ENCODE assay signal across 9 cellular contexts in genomic region chr12:108638141-108638823, GRCh38. TPM values are rescaled to one million over a fixed set of nuclear protein-coding genes. Genes with fewer than 3 reads are reported as not detected.
DNase-seq lines count a peak whose midpoint lies in the region; ATAC-seq, FAIRE-seq and TF ChIP-seq lines count a peak whose summit lies in the region.
"Had no signal": no experiment of that assay in that cellular context is flagged by ENCODE, and none has a peak within 500 bp of the region (broad histone marks: within the 10 kb centered on the region; RNA-seq: fewer than 3 reads in every experiment).

No MANE protein-coding gene starts in this region.

- H3K4me3 ChIP-seq in Karpas-422 (ENCODE audit: low read length) (peak overlapping the region; percentile 38), GM12878 (peak overlapping the region; percentile 62; the same call in 1 of the 2 replicates), lower leg skin (ENCODE audit: low read depth, poor library complexity, severe bottlenecking) (no peak overlapping the region)

- SMC1A ChIA-PET in GM12878 (lab: Charles Lee; ENCODE audit: uncharacterized antibody, unreplicated experiment), result interaction anchor here (0.9 to 16.7 kb wide), 9 partner anchors 8 to 166 kb away, joined by 3 to 397 read pairs (median 5); partner anchors contain the start of genes ISCU and SART3

- peaks cover 93% of the 10 kb centered on the region for H3K4me1 ChIP-seq in Karpas-422 (ENCODE audit: low read length)
- H3K4me1 ChIP-seq in GM12878 (ENCODE audit: control insufficient read depth, insufficient read depth, low read length), result peaks cover 80% of the 10 kb centered on the region

- CTCF ChIA-PET in GM12878 (lab: Yijun Ruan, JAX), result interaction anchor here (1.1 to 17.2 kb wide), 8 partner anchors 8 to 317 kb away, joined by 3 to 244 read pairs (median 4); partner anchors contain the start of gene ISCU

- TF ChIP-seq POLR2A in GM12878 (IDR thresholded peaks at IDR 0.05; ENCODE audit: low read depth, low read length) (peak; percentile 22; the same call in 1 of the 2 replicates), lower leg skin (IDR thresholded peaks at IDR 0.05) (no peak)

- H3K9me2 ChIP-seq in Karpas-422 (replicated peaks; ENCODE audit: insufficient read depth, low read length), result no peaks in the 10 kb centered on the region

- no peaks in the 10 kb centered on the region for H3K27me3 Mint-ChIP-seq in activated T-helper 2 cell treated with anti-CD3 and anti-CD28 coated beads, Interferon-gamma antibody, Interleukin-2, Interleukin-4, amounts not matched to agents 10 μg/mL and 5 μg/mL and 100 μg/mL, durations not matched to agents 14 hours and 24 hours and 36 hours (ENCODE audit: low read depth)

- H4K20me1 ChIP-seq in Karpas-422 (ENCODE audit: insufficient read depth, low read depth, low read length) (no peaks in the 10 kb centered on the region), GM12878 (ENCODE audit: control insufficient read depth, insufficient read depth) (no peaks in the 10 kb centered on the region)

- H3K36me3 ChIP-seq in Karpas-422 (ENCODE audit: insufficient read depth, low read length) (no peaks in the 10 kb centered on the region), GM12878 (ENCODE audit: control insufficient read depth in 2 of 2, insufficient read depth in 2 of 2, low read length in 1 of 2) (no peaks in the 10 kb centered on the region; a peak in 1 of 4 replicates)

- H3K9me3 ChIP-seq in Karpas-422 (ENCODE audit: low read length) (no peaks in the 10 kb centered on the region), GM12878 (replicated peaks; ENCODE audit: control insufficient read depth, insufficient read depth, low read length) (no peaks in the 10 kb centered on the region)

- POLR2A ChIA-PET in GM12878 (lab: Charles Lee), result interaction anchor here (0.5 to 10.5 kb wide), 7 partner anchors 22 to 219 kb away, joined by 3 to 199 read pairs (median 11); partner anchors contain the start of gene SSH1

- H3K79me2 ChIP-seq in Karpas-422 (ENCODE audit: low read length), result no peaks in the 10 kb centered on the region
- H3K79me2 ChIP-seq in GM12878 (ENCODE audit: control insufficient read depth, insufficient read depth, low read length), result peaks cover 14% of the 10 kb centered on the region

- RAD21 ChIA-PET in GM12878 (lab: Charles Lee; ENCODE audit: unreplicated experiment), result interaction anchor here (1.2 to 17.3 kb wide), 5 partner anchors 15 to 181 kb away, joined by 3 to 413 read pairs (median 221); partner anchors contain the start of genes ISCU and SART3

- H3K4me3 Mint-ChIP-seq in activated T-helper 2 cell treated with anti-CD3 and anti-CD28 coated beads, Interferon-gamma antibody, Interleukin-2, Interleukin-4, amounts not matched to agents 10 μg/mL and 5 μg/mL and 100 μg/mL, durations not matched to agents 14 hours and 24 hours and 36 hours (ENCODE audit: low read depth), result no peak overlapping the region

- H3K27ac Mint-ChIP-seq in activated T-helper 2 cell treated with anti-CD3 and anti-CD28 coated beads, Interferon-gamma antibody, Interleukin-2, Interleukin-4, amounts not matched to agents 10 μg/mL and 5 μg/mL and 100 μg/mL, durations not matched to agents 14 hours and 24 hours and 36 hours, result no peak overlapping the region
- H3K27ac Mint-ChIP-seq in activated naive CD4-positive, alpha-beta T cell treated with anti-CD3 and anti-CD28 coated beads, Interleukin-2, amount 50 U/mL, for 72 hours, result no peak overlapping the region

- H3K4me2 ChIP-seq in Karpas-422 (ENCODE audit: low read depth, low read length, poor library complexity, severe bottlenecking) (peak overlapping the region; percentile 74), GM12878 (ENCODE audit: control insufficient read depth, insufficient read depth) (peak overlapping the region; percentile 82)

- DNase-seq in Karpas-422 (no peak), GM12878 (ENCODE audit: low read depth, low spot score) (no peak), lower leg skin (ENCODE audit: low spot score in 2 of 2) (peak; percentile 42 to 83), DMS153 (lab: John Stamatoyannopoulos, UW) (no peak)
- DNase-seq in NK-92 treated with Interleukin-12 subunit alpha and Interleukin-12 subunit beta, amount 100 ng/mL, for 24 hours (lab: John Stamatoyannopoulos, UW), result no peak
- DNase-seq in activated T-helper 2 cell treated with anti-CD3 and anti-CD28 coated beads, Interferon-gamma antibody, Interleukin-2, Interleukin-4, amounts not matched to agents 10 μg/mL and 5 μg/mL and 100 μg/mL, durations not matched to agents 14 hours and 24 hours and 36 hours (ENCODE audit: low spot score), result no peak
- DNase-seq in activated naive CD4-positive, alpha-beta T cell treated with anti-CD3 and anti-CD28 coated beads, Interleukin-2, amount 50 U/mL, for 72 hours (ENCODE audit: low spot score in 2 of 2), result no peak

- H3K27ac ChIP-seq in Karpas-422 (ENCODE audit: low read length), result peak overlapping the region; percentile 96; the same call in 1 of the 2 replicates
- peak overlapping the region; percentile 65 for H3K27ac ChIP-seq in GM12878 (ENCODE audit: control insufficient read depth, insufficient read depth)
- H3K27ac ChIP-seq in temporal lobe (ENCODE audit: low read depth, low read length), result peak overlapping the region; percentile 83

- ATAC-seq in GM12878, result no peak
- ATAC-seq in activated naive CD4-positive, alpha-beta T cell treated with anti-CD3 and anti-CD28 coated beads, Interleukin-2, amount 50 U/mL, for 72 hours, result no peak

- H3K9ac ChIP-seq in Karpas-422 (ENCODE audit: low read length) (peak overlapping the region; percentile 34; the same call in 1 of the 2 replicates), GM12878 (ENCODE audit: control insufficient read depth, insufficient read depth, low read length) (peak overlapping the region; percentile 46)

- peaks cover 46% of the 10 kb centered on the region for H3K4me1 Mint-ChIP-seq in activated T-helper 2 cell treated with anti-CD3 and anti-CD28 coated beads, Interferon-gamma antibody, Interleukin-2, Interleukin-4, amounts not matched to agents 10 μg/mL and 5 μg/mL and 100 μg/mL, durations not matched to agents 14 hours and 24 hours and 36 hours (ENCODE audit: low read depth)

- H3K36me3 Mint-ChIP-seq in activated T-helper 2 cell treated with anti-CD3 and anti-CD28 coated beads, Interferon-gamma antibody, Interleukin-2, Interleukin-4, amounts not matched to agents 10 μg/mL and 5 μg/mL and 100 μg/mL, durations not matched to agents 14 hours and 24 hours and 36 hours (ENCODE audit: low read depth), result no peaks in the 10 kb centered on the region
- H3K36me3 Mint-ChIP-seq in activated naive CD4-positive, alpha-beta T cell treated with anti-CD3 and anti-CD28 coated beads, Interleukin-2, amount 50 U/mL, for 72 hours, result peaks cover 3 to 8% of the 10 kb centered on the region in 2 donors

- TF ChIP-seq CTCF in GM12878 (IDR thresholded peaks at IDR 0.05 in 2 of 3, conservative IDR thresholded peaks at IDR 0.05 in 1 of 3; ENCODE audit: control insufficient read depth in 2 of 3, extremely low read depth in 1 of 3, insufficient read depth in 1 of 3, low read depth in 3 of 3, low read length in 3 of 3) (no peak), lower leg skin (IDR thresholded peaks at IDR 0.05) (no peak)

- no peaks in the 10 kb centered on the region for H3K9me3 Mint-ChIP-seq in activated T-helper 2 cell treated with anti-CD3 and anti-CD28 coated beads, Interferon-gamma antibody, Interleukin-2, Interleukin-4, amounts not matched to agents 10 μg/mL and 5 μg/mL and 100 μg/mL, durations not matched to agents 14 hours and 24 hours and 36 hours
- H3K9me3 Mint-ChIP-seq in activated naive CD4-positive, alpha-beta T cell treated with anti-CD3 and anti-CD28 coated beads, Interleukin-2, amount 50 U/mL, for 72 hours, result no peaks in the 10 kb centered on the region

- WGBS in GM12878 (ENCODE audit: insufficient coverage, insufficient replicate concordance, low lambda C conversion rate, missing lambda C conversion rate), result 82% methylated on average over 18 of the region's 18 CpGs
- WGBS in lower leg skin, 2 donors, result 27 to 34% methylated on average over 18 of the region's 18 CpGs

- in situ Hi-C loops in GM12878 (cut with MboI), result loop anchor here (10.0 kb wide), 1 partner anchor 457 kb away; the partner anchor contains the start of genes ALKBH2 and UNG

- BruUV-seq in GM12878 (replicated peaks; lab: Mats Ljungman, UMichigan), result no TSS peak

- H2AFZ ChIP-seq in Karpas-422 (ENCODE audit: low read length), result no peak overlapping the region
- no peak overlapping the region for H2AFZ ChIP-seq in GM12878 (ENCODE audit: control insufficient read depth, low read depth, low read length)

- intact Hi-C loops in GM12878 (cut with micrococcal nuclease; ENCODE audit: unreplicated experiment), result loop anchor here (10.0 kb wide), 2 partner anchors 303 to 457 kb away; partner anchors contain the start of genes ALKBH2, CMKLR1 and UNG
- intact Hi-C loops in lower leg skin (cut with DNase I; ENCODE audit: low total_unique reads), result no loop called here
- intact Hi-C loops in activated T-helper 2 cell treated with anti-CD3 and anti-CD28 coated beads, Interferon-gamma antibody, Interleukin-2, Interleukin-4, amounts not matched to agents 10 μg/mL and 5 μg/mL and 100 μg/mL, durations not matched to agents 14 hours and 24 hours and 36 hours (cut with micrococcal nuclease), result no loop called here

- FAIRE-seq in GM12878 (lab: Jason Lieb, UNC), result no peak

- TF ChIP-seq RAD21 in GM12878 (IDR thresholded peaks at IDR 0.05; ENCODE audit: insufficient read depth, low read depth, low read length), result no peak

- TF ChIP-seq EP300 in GM12878 (IDR thresholded peaks at IDR 0.05; ENCODE audit: borderline replicate concordance in 1 of 2, control insufficient read depth in 1 of 2, low read depth in 2 of 2, low read length in 2 of 2), result no peak

- H3K27me3 ChIP-seq in Karpas-422 (ENCODE audit: low read length), result no peaks in the 10 kb centered on the region
- H3K27me3 ChIP-seq in GM12878 (replicated peaks in 1 of 2; ENCODE audit: control insufficient read depth in 2 of 2, insufficient read depth in 2 of 2, low read length in 1 of 2), result no peaks in the 10 kb centered on the region

RNA-seq across cellular contexts. Expression of gene SELPLG, which starts 4.6 kb away (rescaled TPM):
- 0.97 and 2.5 TPM in 2 replicates for total RNA-seq in Karpas-422 (2014; rRNA removed; shearing (Covaris generic); ENCODE audit: low replicate concordance)
- 102 and 112 TPM in 2 replicates for total RNA-seq in GM12878 (2013; cell fraction: nucleolus; rRNA removed)
- total RNA-seq in GM12878 (2014; rRNA removed), result 31.4 and 31.5 TPM in 2 replicates
- total RNA-seq in GM12878 (2014; rRNA removed; fragmentation: Illumina TruSeq; extraction: Trizol), result 15.2 and 17.0 TPM in 2 replicates
- 20.7 and 21.0 TPM in 2 replicates for total RNA-seq in GM12878 (2021)
- 24.8 TPM for polyA plus RNA-seq in GM12878 (2011; ENCODE audit: low read depth)
- 10.6 and 24.1 TPM in 2 replicates for polyA plus RNA-seq in GM12878 (2011; rRNA removed)
- polyA plus RNA-seq in GM12878 (2011; cell fraction: cytosol; rRNA removed), result 39.6 and 46.7 TPM in 2 replicates
- polyA plus RNA-seq in GM12878 (2011; cell fraction: nucleus; rRNA removed), result 17.9 and 23.7 TPM in 2 replicates
- 44.5 and 45.4 TPM in 2 replicates for polyA plus RNA-seq in GM12878 (2012)
- polyA plus RNA-seq in GM12878 (2014; fragmentation: Illumina TruSeq; extraction: Trizol), result 8.7 and 25.8 TPM in 2 replicates
- polyA plus RNA-seq in GM12878 (2014; fragmentation: Nextera tagmentation; extraction: Ambion mirVana), result 1 to 10 TPM; 3.2 to 5.3 TPM
- 32.3 and 33.3 TPM in 2 replicates for polyA plus RNA-seq in GM12878 (2014; rRNA removed)
- 10 to 100 TPM; 23.6 to 29.5 TPM for polyA plus RNA-seq in GM12878 (2016; fragmentation: Nextera tagmentation; extraction: Ambion mirVana)
- polyA minus RNA-seq in GM12878 (2011; rRNA and poly(A)+ RNA removed), result 19.2 and 29.2 TPM in 2 replicates
- 4.7 and 6.8 TPM in 2 replicates for polyA minus RNA-seq in GM12878 (2011; cell fraction: cytosol; rRNA and poly(A)+ RNA removed)
- 4.2 and 6.7 TPM in 2 replicates for polyA minus RNA-seq in GM12878 (2011; cell fraction: nucleus; rRNA and poly(A)+ RNA removed)
- total RNA-seq in lower leg skin, result 1 to 10 TPM; 1.2 to 4.6 (median 3.0) TPM
- 1.2 TPM for total RNA-seq in temporal lobe
- 52.1 and 55.6 TPM in 2 replicates for total RNA-seq in activated T-helper 2 cell treated with anti-CD3 and anti-CD28 coated beads, Interferon-gamma antibody, Interleukin-2, Interleukin-4, amounts not matched to agents 10 μg/mL and 5 μg/mL and 100 μg/mL, durations not matched to agents 14 hours and 24 hours and 36 hours
- 10 to 100 TPM; 30.0 to 35.9 TPM for total RNA-seq in activated naive CD4-positive, alpha-beta T cell treated with anti-CD3 and anti-CD28 coated beads, Interleukin-2, amount 50 U/mL, for 72 hours
- total RNA-seq: NCI-H460 had no signal

RNA-seq across cellular contexts. Expression of gene TMEM119, which starts 40.4 kb away (rescaled TPM):
- not detected in 2 replicates for total RNA-seq in Karpas-422 (2014; rRNA removed; shearing (Covaris generic); ENCODE audit: low replicate concordance)
- 0.27 TPM in 1 of 2 replicates, not detected in the other for total RNA-seq in GM12878 (2013; cell fraction: nucleolus; rRNA removed)
- total RNA-seq in GM12878 (2014; rRNA removed) (0.05 and 0.11 TPM in 2 replicates), GM12878 (2014; rRNA removed; fragmentation: Illumina TruSeq; extraction: Trizol) (not detected in 2 replicates), GM12878 (2021) (0.44 TPM in 1 of 2 replicates, not detected in the other), lower leg skin (10 to 100 TPM in 1 of 4 donors, 1 to 10 TPM in 1, under 1 TPM in 2; 0.34 to 10.3 (median 1.4) TPM), temporal lobe (0.74 TPM)
- 0.22 TPM for polyA plus RNA-seq in GM12878 (2011; ENCODE audit: low read depth)
- polyA plus RNA-seq in GM12878 (2011; rRNA removed) (0.23 and 0.29 TPM in 2 replicates), GM12878 (2014; fragmentation: Illumina TruSeq; extraction: Trizol) (not detected in 2 replicates), GM12878 (2014; fragmentation: Nextera tagmentation; extraction: Ambion mirVana) (not detected), GM12878 (2014; rRNA removed) (0.08 TPM in 1 of 2 replicates, not detected in the other), GM12878 (2016; fragmentation: Nextera tagmentation; extraction: Ambion mirVana) (under 1 TPM; 0.15 to 0.19 TPM)
- 0.19 and 0.35 TPM in 2 replicates for polyA plus RNA-seq in GM12878 (2011; cell fraction: cytosol; rRNA removed)
- polyA plus RNA-seq in GM12878 (2011; cell fraction: nucleus; rRNA removed), result 0.59 and 0.67 TPM in 2 replicates
- polyA plus RNA-seq in GM12878 (2012), result 0.12 and 0.53 TPM in 2 replicates
- 0.41 and 0.51 TPM in 2 replicates for polyA minus RNA-seq in GM12878 (2011; rRNA and poly(A)+ RNA removed)
- not detected in 2 replicates for polyA minus RNA-seq in GM12878 (2011; cell fraction: cytosol; rRNA and poly(A)+ RNA removed)
- 0.12 and 0.48 TPM in 2 replicates for polyA minus RNA-seq in GM12878 (2011; cell fraction: nucleus; rRNA and poly(A)+ RNA removed)
- not detected in 2 replicates for total RNA-seq in activated T-helper 2 cell treated with anti-CD3 and anti-CD28 coated beads, Interferon-gamma antibody, Interleukin-2, Interleukin-4, amounts not matched to agents 10 μg/mL and 5 μg/mL and 100 μg/mL, durations not matched to agents 14 hours and 24 hours and 36 hours
- under 1 TPM in 1 of 2 donors, not detected in 1; 0.09 TPM for total RNA-seq in activated naive CD4-positive, alpha-beta T cell treated with anti-CD3 and anti-CD28 coated beads, Interleukin-2, amount 50 U/mL, for 72 hours
- total RNA-seq: NCI-H460 had no signal

Comparison
In these comparisons a context has a peak if more than half of its experiments do, and no peak if none do; other contexts are left out.
1. DNase-seq: peak in lower leg skin (2 of 2); none in Karpas-422 (single experiment), GM12878 (single experiment), NK-92 treated with Interleukin-12 subunit alpha and Interleukin-12 subunit beta, amount 100 ng/mL, for 24 hours (single experiment), DMS153 (single experiment), activated T-helper 2 cell treated with anti-CD3 and anti-CD28 coated beads, Interferon-gamma antibody, Interleukin-2, Interleukin-4, amounts not matched to agents 10 μg/mL and 5 μg/mL and 100 μg/mL, durations not matched to agents 14 hours and 24 hours and 36 hours (single experiment) and activated naive CD4-positive, alpha-beta T cell treated with anti-CD3 and anti-CD28 coated beads, Interleukin-2, amount 50 U/mL, for 72 hours (0 of 2).
2. Peak in every context shown above with its lines, with median percentiles within 50 percentile points of each other: H3K27ac ChIP-seq.